In the genomic region with DNA sequence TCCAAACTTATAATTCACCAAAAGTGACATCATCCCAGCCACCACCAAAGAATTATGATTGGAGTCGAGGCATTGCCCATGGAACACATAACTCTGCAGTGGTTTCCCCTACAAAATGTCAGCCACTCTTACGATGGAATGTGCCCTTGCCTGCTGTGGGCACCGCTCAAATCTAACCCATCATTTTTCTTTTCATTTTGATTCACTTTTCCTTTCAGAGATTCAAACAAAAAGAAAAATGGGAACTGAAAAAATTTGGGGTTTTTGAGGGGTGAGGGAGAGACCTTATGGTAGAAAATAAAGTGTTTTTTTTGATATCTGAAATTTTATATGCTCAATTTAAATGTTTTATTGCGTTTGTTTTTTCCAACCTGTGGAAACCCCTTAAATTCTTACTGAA, we compare ENCODE assay signal across 21 cellular contexts. TPM values are rescaled to one million over a fixed set of nuclear protein-coding genes. Genes with fewer than 3 reads are reported as not detected.
A peak's percentile ranks its signal among the peaks of the same experiment; 100 is the strongest.
DNase-seq lines count a peak whose midpoint lies in the region; ATAC-seq and TF ChIP-seq lines count a peak whose summit lies in the region.
"Had no signal": no experiment of that assay in that cellular context is flagged by ENCODE, and none has a peak within 500 bp of the region (broad histone marks: within the 10 kb centered on the region; RNA-seq: fewer than 3 reads in every experiment).

No MANE protein-coding gene starts in this region.

- peaks cover 78% of the 10 kb centered on the region for H3K79me2 ChIP-seq in OCI-LY3 (ENCODE audit: low read length)

- intact Hi-C loops in activated CD8-positive, alpha-beta T cell treated with anti-CD3 and anti-CD28 coated beads for 36 hours (cut with micrococcal nuclease), result no loop called here
- intact Hi-C loops in spleen (cut with DNase I; ENCODE audit: low total_unique reads), result no loop called here

- H3K27ac ChIP-seq in OCI-LY3 (ENCODE audit: low read length) (peak overlapping the region; percentile 90), spleen (peak overlapping the region in 5 of 8 donors; percentile 4 to 74 (median 36))
- H3K27ac ChIP-seq: right lobe of liver, thyroid gland had no signal

- H3K4me1 ChIP-seq in OCI-LY3 (ENCODE audit: low read length) (peaks cover 45% of the 10 kb centered on the region), spleen (peaks cover 4 to 42% (median 18%) of the 10 kb centered on the region in 6 donors)
- H3K4me1 ChIP-seq: right lobe of liver, thyroid gland had no signal

- no peaks in the 10 kb centered on the region for H3K9me3 ChIP-seq in OCI-LY3 (ENCODE audit: insufficient read depth, low read length)
- no peaks in the 10 kb centered on the region for H3K9me3 ChIP-seq in spleen
- H3K9me3 ChIP-seq: right lobe of liver, thyroid gland had no signal

- no peak overlapping the region for H2AFZ ChIP-seq in OCI-LY3 (ENCODE audit: low read depth, low read length)

- 57 to 75% (median 68%) methylated on average over 4 of the region's 4 CpGs for WGBS in spleen, 5 donors

- no peak for TF ChIP-seq POLR2A in spleen (IDR thresholded peaks at IDR 0.05)

- no peaks in the 10 kb centered on the region for H3K27me3 ChIP-seq in OCI-LY3 (ENCODE audit: low read depth, low read length)
- H3K27me3 ChIP-seq in spleen (replicated peaks in 1 of 7), result no peaks in the 10 kb centered on the region
- H3K27me3 ChIP-seq: right lobe of liver, thyroid gland had no signal

- H3K4me1 Mint-ChIP-seq in activated CD8-positive, alpha-beta T cell treated with anti-CD3 and anti-CD28 coated beads for 36 hours (ENCODE audit: low read depth), result peaks cover 38% of the 10 kb centered on the region
- peaks cover 52% of the 10 kb centered on the region for H3K4me1 Mint-ChIP-seq in activated CD8-positive, alpha-beta T cell treated with anti-CD3 and anti-CD28 coated beads, Interleukin-2, amount 10 ng/mL, durations not matched to agents 7 days and 5 days (ENCODE audit: low read depth)

- H3K9ac ChIP-seq in OCI-LY3 (ENCODE audit: low read length), result peak overlapping the region; percentile 72

- no peak for DNase-seq in activated CD8-positive, alpha-beta T cell treated with anti-CD3 and anti-CD28 coated beads for 36 hours
- DNase-seq in activated CD8-positive, alpha-beta T cell treated with anti-CD3 and anti-CD28 coated beads, Interleukin-2, amount 10 ng/mL, durations not matched to agents 7 days and 5 days, result no peak
- DNase-seq in spleen (no peak), NCI-H2196 (lab: John Stamatoyannopoulos, UW; ENCODE audit: unreplicated experiment) (no peak)
- DNase-seq in stimulated activated CD4-positive, alpha-beta T cell treated with anti-CD3 and anti-CD28 coated beads, Interleukin-4, amount 100 ng/mL, for 4 hours, result no peak
- DNase-seq: 8988T; activated CD8-positive, alpha-beta memory T cell treated with anti-CD3 and anti-CD28 coated beads, Interleukin-2, amount 50 U/mL, for 4 hours; central memory CD4-positive, alpha-beta T cell; hypothalamus; left cardiac atrium; midbrain; NCI-H1092 treated with DMSO at 0.1 percent for 48 hours; NK-92 treated with Interleukin-12 subunit alpha and Interleukin-12 subunit beta, amount 100 ng/mL, for 24 hours; nucleus accumbens; right lobe of liver; stimulated activated CD4-positive, alpha-beta T cell treated with anti-CD3 and anti-CD28 coated beads, Interleukin-1b, Interleukin-23, amount 100 ng/mL, for 48 hours; thyroid gland had no signal

- H3K4me3 Mint-ChIP-seq in activated CD8-positive, alpha-beta T cell treated with anti-CD3 and anti-CD28 coated beads for 36 hours, result no peak overlapping the region
- H3K4me3 Mint-ChIP-seq in activated CD8-positive, alpha-beta T cell treated with anti-CD3 and anti-CD28 coated beads, Interleukin-2, amount 10 ng/mL, durations not matched to agents 7 days and 5 days, result no peak overlapping the region
- H3K4me3 Mint-ChIP-seq: T-helper 1 cell treated with Interleukin-12 subunit alpha and Interleukin-12 subunit beta and Interleukin-4 antibody, amounts not matched to agents 30 μg/mL and 1 μg/mL, for 36 hours had no signal

- CTCF ChIA-PET in activated CD8-positive, alpha-beta T cell treated with anti-CD3 and anti-CD28 coated beads for 36 hours (lab: Charles Lee), result interaction anchor here (1.3 kb wide), 1 partner anchor 9 kb away, joined by 3 read pairs; no protein-coding TSS in a partner anchor
- CTCF ChIA-PET in activated CD8-positive, alpha-beta T cell treated with anti-CD3 and anti-CD28 coated beads, Interleukin-2, amount 10 ng/mL, durations not matched to agents 7 days and 5 days (lab: Charles Lee), result no interaction called here

- H3K36me3 Mint-ChIP-seq in activated CD8-positive, alpha-beta T cell treated with anti-CD3 and anti-CD28 coated beads for 36 hours (ENCODE audit: low read depth), result peaks cover 75% of the 10 kb centered on the region
- peaks cover 83% of the 10 kb centered on the region for H3K36me3 Mint-ChIP-seq in activated CD8-positive, alpha-beta T cell treated with anti-CD3 and anti-CD28 coated beads, Interleukin-2, amount 10 ng/mL, durations not matched to agents 7 days and 5 days (ENCODE audit: low read depth)

- ATAC-seq in activated CD8-positive, alpha-beta T cell treated with anti-CD3 and anti-CD28 coated beads for 36 hours, result no peak
- ATAC-seq in activated CD8-positive, alpha-beta T cell treated with anti-CD3 and anti-CD28 coated beads, Interleukin-2, amount 10 ng/mL, durations not matched to agents 7 days and 5 days, result no peak
- ATAC-seq in GM21528 (IDR thresholded peaks at IDR 0.05; ENCODE audit: low FRiP score, unreplicated experiment) (peak; percentile 37), HG02571 (IDR thresholded peaks at IDR 0.05; ENCODE audit: unreplicated experiment) (no peak)
- ATAC-seq: left cardiac atrium, right lobe of liver had no signal

- H3K27ac Mint-ChIP-seq in activated CD8-positive, alpha-beta T cell treated with anti-CD3 and anti-CD28 coated beads for 36 hours, result peak overlapping the region; percentile 81
- no peak overlapping the region for H3K27ac Mint-ChIP-seq in activated CD8-positive, alpha-beta T cell treated with anti-CD3 and anti-CD28 coated beads, Interleukin-2, amount 10 ng/mL, durations not matched to agents 7 days and 5 days
- H3K27ac Mint-ChIP-seq: T-helper 1 cell treated with Interleukin-12 subunit alpha and Interleukin-12 subunit beta and Interleukin-4 antibody, amounts not matched to agents 30 μg/mL and 1 μg/mL, for 36 hours had no signal

- H3K27me3 Mint-ChIP-seq in activated CD8-positive, alpha-beta T cell treated with anti-CD3 and anti-CD28 coated beads for 36 hours, result no peaks in the 10 kb centered on the region
- no peaks in the 10 kb centered on the region for H3K27me3 Mint-ChIP-seq in activated CD8-positive, alpha-beta T cell treated with anti-CD3 and anti-CD28 coated beads, Interleukin-2, amount 10 ng/mL, durations not matched to agents 7 days and 5 days (ENCODE audit: low read depth)

- H3K4me3 ChIP-seq in OCI-LY3 (ENCODE audit: low read length) (peak overlapping the region; percentile 66), spleen (no peak overlapping the region)
- H3K4me3 ChIP-seq: right lobe of liver, thyroid gland had no signal

- peak overlapping the region; percentile 93 for H3K4me2 ChIP-seq in OCI-LY3 (ENCODE audit: low read length)

- H4K20me1 ChIP-seq in OCI-LY3 (ENCODE audit: insufficient read depth, low read length), result peaks cover 20% of the 10 kb centered on the region; the same call in 1 of the 2 replicates

- H3K36me3 ChIP-seq in OCI-LY3 (replicated peaks; ENCODE audit: low read depth, low read length) (peaks cover 73% of the 10 kb centered on the region), spleen (peaks cover 0 to 98% (median 40%) of the 10 kb centered on the region in 6 donors)

- POLR2A ChIA-PET in activated CD8-positive, alpha-beta T cell treated with anti-CD3 and anti-CD28 coated beads for 36 hours (lab: Charles Lee), result interaction anchor here (0.9 to 1.7 kb wide), 4 partner anchors 9 to 28 kb away, joined by 3 to 5 read pairs (median 4); partner anchors contain the start of gene SMARCA2
- POLR2A ChIA-PET in activated CD8-positive, alpha-beta T cell treated with anti-CD3 and anti-CD28 coated beads, Interleukin-2, amount 10 ng/mL, durations not matched to agents 7 days and 5 days (lab: Charles Lee), result no interaction called here

- TF ChIP-seq CTCF in activated CD8-positive, alpha-beta T cell treated with anti-CD3 and anti-CD28 coated beads for 36 hours (IDR thresholded peaks at IDR 0.05), result no peak
- TF ChIP-seq CTCF in OCI-LY3 (IDR thresholded peaks at IDR 0.05; ENCODE audit: low read depth, low read length) (no peak), spleen (IDR thresholded peaks at IDR 0.05 in 8 of 11, conservative IDR thresholded peaks at IDR 0.05 in 3 of 11) (no peak)

- H3K9me3 Mint-ChIP-seq in activated CD8-positive, alpha-beta T cell treated with anti-CD3 and anti-CD28 coated beads for 36 hours, result no peaks in the 10 kb centered on the region
- no peaks in the 10 kb centered on the region for H3K9me3 Mint-ChIP-seq in activated CD8-positive, alpha-beta T cell treated with anti-CD3 and anti-CD28 coated beads, Interleukin-2, amount 10 ng/mL, durations not matched to agents 7 days and 5 days (ENCODE audit: insufficient read depth)
- H3K9me3 Mint-ChIP-seq: T-helper 1 cell treated with Interleukin-12 subunit alpha and Interleukin-12 subunit beta and Interleukin-4 antibody, amounts not matched to agents 30 μg/mL and 1 μg/mL, for 36 hours had no signal

RNA-seq across cellular contexts. Expression of gene SMARCA2, which starts 28.1 kb away (rescaled TPM):
- total RNA-seq in activated CD8-positive, alpha-beta T cell treated with anti-CD3 and anti-CD28 coated beads for 36 hours, result 10 to 100 TPM; 94.7 to 99.4 TPM
- 100 to 1,000 TPM; 243 to 245 TPM for total RNA-seq in activated CD8-positive, alpha-beta T cell treated with anti-CD3 and anti-CD28 coated beads, Interleukin-2, amount 10 ng/mL, durations not matched to agents 7 days and 5 days
- 100 to 1,000 TPM; 163 to 252 (median 194) TPM for total RNA-seq in spleen
- 10 to 100 TPM; 41.9 to 52.8 (median 49.3) TPM for polyA plus RNA-seq in spleen
